In the genomic region with DNA sequence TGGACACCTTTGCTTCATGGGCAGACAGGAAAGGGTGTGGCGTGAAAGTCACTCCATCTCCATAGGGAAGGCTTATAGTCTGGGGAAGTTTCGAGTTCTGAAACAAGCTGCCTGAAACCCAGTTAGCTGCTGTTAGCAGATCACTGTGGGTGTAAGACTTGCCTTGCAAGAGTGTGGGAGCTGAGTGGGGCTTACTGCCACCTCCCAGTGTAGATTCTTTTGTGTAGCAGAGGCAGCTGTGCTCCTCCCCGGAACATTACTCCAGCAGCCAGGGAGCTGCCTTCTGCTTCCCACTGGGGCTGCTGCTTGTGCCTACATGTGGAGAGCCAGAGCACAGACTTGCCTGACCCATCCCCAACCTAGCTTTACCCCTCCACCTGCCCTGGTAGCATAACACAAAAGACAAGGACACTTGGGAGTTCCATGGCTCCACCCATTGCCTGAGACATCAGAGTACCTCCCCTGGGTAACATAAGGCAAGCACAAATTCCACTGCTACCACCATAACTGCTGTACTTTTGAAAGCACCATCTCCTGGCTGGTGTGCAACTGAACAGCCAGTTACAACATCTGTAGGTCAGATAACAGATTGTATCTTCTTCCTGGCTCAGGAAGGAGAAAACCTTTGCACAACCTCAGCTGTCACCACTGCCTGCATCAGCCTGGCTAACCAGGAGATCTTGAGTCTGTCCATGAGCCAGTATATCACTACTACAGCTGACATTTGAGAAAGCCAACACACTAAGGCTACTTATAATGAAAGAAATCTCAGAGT, we compare ENCODE assay signal across 26 cellular contexts.
DNase-seq lines count a peak whose midpoint lies in the region; ATAC-seq and TF ChIP-seq lines count a peak whose summit lies in the region.
"Had no signal": no experiment of that assay in that cellular context is flagged by ENCODE, and none has a peak within 500 bp of the region (broad histone marks: within the 10 kb centered on the region; RNA-seq: fewer than 3 reads in every experiment).

No MANE protein-coding gene starts in this region.

- no peak overlapping the region for H2AK5ac ChIP-seq in H9 (ENCODE audit: insufficient read length, low read length)

- H3K27ac ChIP-seq in H9 (ENCODE audit: insufficient read length, low read depth, low read length), result no peak overlapping the region
- H3K27ac ChIP-seq: body of pancreas, pancreas, right atrium auricular region, upper lobe of left lung, WERI-Rb-1 had no signal

- H3K4me2 ChIP-seq in H9 (ENCODE audit: insufficient read depth, insufficient read length, low read length), result no peak overlapping the region

- no peaks in the 10 kb centered on the region for H3K79me2 ChIP-seq in H9 (ENCODE audit: insufficient read depth, low read length)

- no peak overlapping the region for H2AFZ ChIP-seq in H9 (ENCODE audit: low read length)

- H2BK20ac ChIP-seq in H9 (ENCODE audit: low read depth, low read length, poor library complexity, severe bottlenecking), result no peak overlapping the region

- H4K8ac ChIP-seq in H9 (replicated peaks; ENCODE audit: insufficient read length, low read depth, low read length), result peak overlapping the region; percentile 75

- no peak overlapping the region for H4K91ac ChIP-seq in H9 (ENCODE audit: insufficient read length, low read depth, low read length)

- H3K4me1 Mint-ChIP-seq in H9, result peaks cover 0 to 9% of the 10 kb centered on the region in 2 experiments; a peak in 2 of 4 replicates
- H3K4me1 Mint-ChIP-seq: CD14-positive monocyte, immature natural killer cell had no signal

- no peak overlapping the region for H3K4ac ChIP-seq in H9 (ENCODE audit: low read depth, low read length)

- intact Hi-C loops in head of caudate nucleus (cut with DNase I), result no loop called here
- intact Hi-C loops in left colon (cut with DNase I, micrococcal nuclease), result no loop called here

- WGBS in H9 (ENCODE audit: extremely low coverage, insufficient read length, low lambda C conversion rate), result no CpG with 5 or more reads among the region's 3 CpGs

- H3K4me3 Mint-ChIP-seq in H9, result no peak overlapping the region
- H3K4me3 Mint-ChIP-seq: CD14-positive monocyte, immature natural killer cell, memory B cell had no signal

- peak overlapping the region in 1 of 3 experiments; percentile 65; a peak in 2 of 7 replicates for H3K27ac Mint-ChIP-seq in H9
- H3K27ac Mint-ChIP-seq: immature natural killer cell, memory B cell had no signal

- H2BK5ac ChIP-seq in H9 (ENCODE audit: insufficient read length, low read length), result no peak overlapping the region

- no peaks in the 10 kb centered on the region for H3K4me1 ChIP-seq in H9 (ENCODE audit: insufficient read depth, low read length)
- H3K4me1 ChIP-seq: body of pancreas, pancreas, right atrium auricular region, upper lobe of left lung had no signal

- H3K9ac ChIP-seq in H9 (ENCODE audit: extremely low read depth, insufficient read length, low read length), result no peak overlapping the region

- H3K9me3 ChIP-seq in H9 (ENCODE audit: control insufficient read depth, low read depth, low read length), result no peaks in the 10 kb centered on the region
- H3K9me3 ChIP-seq: body of pancreas, pancreas, upper lobe of left lung had no signal

- H3T11ph ChIP-seq in H9 (ENCODE audit: low read length), result no peak overlapping the region

- H4K20me1 ChIP-seq in H9 (ENCODE audit: control insufficient read depth, insufficient read depth, insufficient read length), result no peaks in the 10 kb centered on the region

- no peak overlapping the region for H3K56ac ChIP-seq in H9 (ENCODE audit: insufficient read length, low read depth, low read length)

- H3K23me2 ChIP-seq in H9 (ENCODE audit: insufficient read length, low read depth, low read length, poor library complexity, severe bottlenecking), result no peaks in the 10 kb centered on the region

- no peak overlapping the region for H3K23ac ChIP-seq in H9 (ENCODE audit: insufficient read length, low read depth, low read length)

- H4K5ac ChIP-seq in H9 (ENCODE audit: insufficient read length, low read depth, low read length), result no peak overlapping the region

- ATAC-seq in HG03135 (IDR thresholded peaks at IDR 0.05; ENCODE audit: unreplicated experiment), result no peak
- no peak for ATAC-seq in HG03095 (IDR thresholded peaks at IDR 0.05; ENCODE audit: unreplicated experiment)
- no peak for ATAC-seq in left colon
- ATAC-seq: body of pancreas, GM12878, left lobe of liver, pancreas, SK-N-SH treated with all-trans-retinoic acid at 6 μM for 48 hours had no signal

- DNase-seq in H9, result no peak
- DNase-seq in LHCN-M2 (ENCODE audit: low read depth), result peak; percentile 1
- DNase-seq in SKM-1 (lab: John Stamatoyannopoulos, UW; ENCODE audit: unreplicated experiment), result peak; percentile 1
- DNase-seq in head of caudate nucleus, result peak in 36 of 42 donors; percentile 2 to 86 (median 47)
- DNase-seq in left colon, result no peak
- DNase-seq: activated CD4-positive, alpha-beta T cell treated with anti-CD3 and anti-CD28 coated beads for 48 hours; activated CD8-positive, alpha-beta memory T cell treated with anti-CD3 and anti-CD28 coated beads for 24 hours; activated gamma-delta T cell; activated T-cell treated with anti-CD3 and anti-CD28 coated beads, Interleukin-2, amount 50 U/mL, for 1 hour; body of pancreas; GOT3; hypothalamus; immature natural killer cell; KBM-7; NCI-H526 treated with DMSO at 0.1 percent for 48 hours; upper lobe of left lung; WERI-Rb-1 had no signal

- no peaks in the 10 kb centered on the region for H3K27me3 Mint-ChIP-seq in H9 (ENCODE audit: low read depth)
- H3K27me3 Mint-ChIP-seq: memory B cell had no signal

- H3K14ac ChIP-seq in H9 (ENCODE audit: insufficient read depth, low read length), result no peak overlapping the region

- no peak overlapping the region for H3K18ac ChIP-seq in H9 (ENCODE audit: insufficient read length, low read depth, low read length)

- no peak overlapping the region for H2BK12ac ChIP-seq in H9 (ENCODE audit: insufficient read length, low read depth, low read length)

- peaks cover 2 to 11% (median 4%) of the 10 kb centered on the region in 3 experiments; a peak in 5 of 7 replicates for H3K36me3 Mint-ChIP-seq in H9 (ENCODE audit: insufficient read depth in 1 of 3, low read depth in 3 of 3)
- H3K36me3 Mint-ChIP-seq: CD14-positive monocyte, immature natural killer cell, memory B cell had no signal

- peaks cover 9 to 10% of the 10 kb centered on the region in 2 experiments for H3K9me3 Mint-ChIP-seq in H9

- no peak overlapping the region for H2BK120ac ChIP-seq in H9 (ENCODE audit: low read depth, low read length, poor library complexity, severe bottlenecking)

- no peak overlapping the region for H2BK15ac ChIP-seq in H9 (ENCODE audit: low read depth, low read length)

- TF ChIP-seq CTCF in H9 (conservative IDR thresholded peaks at IDR 0.05), result no peak

- no peaks in the 10 kb centered on the region for H3K27me3 ChIP-seq in H9 (ENCODE audit: insufficient read depth, low read length)
- H3K27me3 ChIP-seq: body of pancreas, pancreas, right atrium auricular region, upper lobe of left lung had no signal

- H3K79me1 ChIP-seq in H9 (ENCODE audit: insufficient read depth, low read depth, low read length, poor library complexity, severe bottlenecking), result no peaks in the 10 kb centered on the region

Comparison
In these comparisons a context has a peak if more than half of its experiments do, and no peak if none do; other contexts are left out.
1. DNase-seq: peak in LHCN-M2 (single experiment), SKM-1 (single experiment) and head of caudate nucleus (36 of 42); none in H9 (single experiment) and left colon (0 of 2).